ENCODE assay signal across 2 cellular contexts in the genomic region with DNA sequence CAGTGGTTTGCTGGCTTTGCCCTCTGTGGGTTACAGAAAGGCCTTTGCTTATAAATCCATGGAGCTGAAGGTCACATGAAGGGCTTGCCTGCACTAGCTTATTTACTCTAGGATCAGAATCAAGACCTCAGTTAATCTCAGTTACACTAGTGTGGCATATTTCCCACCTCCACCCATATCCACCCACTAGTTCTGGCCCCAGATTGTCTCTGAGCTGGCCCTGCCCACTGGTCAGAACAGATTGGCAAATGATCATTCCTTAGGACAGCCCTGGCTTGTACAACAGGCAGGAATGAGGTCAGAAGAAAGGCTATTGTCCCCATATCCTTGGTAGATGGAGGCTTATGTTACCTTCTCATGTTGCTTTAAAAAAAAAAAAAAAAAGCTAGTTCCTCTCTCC.
TF ChIP-seq lines count a peak whose summit lies in the region.

No MANE protein-coding gene starts in this region.

TF ChIP-seq in HEK293T, 16 proteins besides CTCF, POLR2A, EP300 and RAD21:
- TF ChIP-seq ZNF384 (IDR thresholded peaks at IDR 0.05) (0 out of 2 replicates have a peak, but pooled peaks have one; percentile 40), NFRKB (IDR thresholded peaks at IDR 0.05) (no peak)

TF ChIP-seq in H1, 55 proteins besides CTCF, POLR2A, EP300 and RAD21:
- TF ChIP-seq SP2 (IDR thresholded peaks at IDR 0.05; ENCODE audit: low read length) (no peak), CREB1 (IDR thresholded peaks at IDR 0.05) (no peak), SIX5 (IDR thresholded peaks at IDR 0.05; ENCODE audit: low read depth, low read length) (no peak), FOSL1 (IDR thresholded peaks at IDR 0.05; ENCODE audit: insufficient read depth, low read depth, low read length) (no peak), ATF2 (IDR thresholded peaks at IDR 0.05; ENCODE audit: low read length) (no peak), RNF2 (IDR thresholded peaks at IDR 0.05; ENCODE audit: borderline replicate concordance, low read depth, low read length, missing control alignments, poor library complexity, severe bottlenecking) (no peak)
- TF ChIP-seq, protein P1, sequence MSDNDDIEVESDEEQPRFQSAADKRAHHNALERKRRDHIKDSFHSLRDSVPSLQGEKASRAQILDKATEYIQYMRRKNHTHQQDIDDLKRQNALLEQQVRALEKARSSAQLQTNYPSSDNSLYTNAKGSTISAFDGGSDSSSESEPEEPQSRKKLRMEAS (IDR thresholded peaks at IDR 0.05) = no peak
TF ChIP-seq in H1: peak in this region for 0.
